Comparison of ENCODE assay signal across 1 cellular context in the genomic region with DNA sequence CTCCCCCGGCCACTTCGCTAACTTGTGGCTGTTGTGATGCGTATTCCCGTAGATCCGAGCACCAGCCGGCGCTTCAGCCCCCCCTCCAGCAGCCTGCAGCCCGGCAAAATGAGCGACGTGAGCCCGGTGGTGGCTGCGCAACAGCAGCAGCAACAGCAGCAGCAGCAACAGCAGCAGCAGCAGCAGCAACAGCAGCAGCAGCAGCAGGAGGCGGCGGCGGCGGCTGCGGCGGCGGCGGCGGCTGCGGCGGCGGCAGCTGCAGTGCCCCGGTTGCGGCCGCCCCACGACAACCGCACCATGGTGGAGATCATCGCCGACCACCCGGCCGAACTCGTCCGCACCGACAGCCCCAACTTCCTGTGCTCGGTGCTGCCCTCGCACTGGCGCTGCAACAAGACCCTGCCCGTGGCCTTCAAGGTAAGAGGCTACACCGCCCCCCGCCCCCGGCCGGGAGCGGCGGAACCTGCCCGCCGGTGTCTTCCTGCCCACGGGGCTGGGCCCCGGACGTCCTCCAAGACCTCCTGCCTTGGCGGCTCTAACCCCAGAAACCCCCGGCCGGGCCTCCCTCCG.
TF ChIP-seq lines count a peak whose summit lies in the region.

No MANE protein-coding gene starts in this region.

TF ChIP-seq in K562, 482 proteins besides CTCF, POLR2A, EP300 and RAD21 (continued from another document):
- TF ChIP-seq SRSF7 (optimal IDR thresholded peaks at IDR 0.05; ENCODE audit: low read depth, low read length) (peak; percentile 10), PML (IDR thresholded peaks at IDR 0.05; ENCODE audit: low read length) (no peak)
